24 cellular contexts compared by ENCODE assay signal in the genomic region with DNA sequence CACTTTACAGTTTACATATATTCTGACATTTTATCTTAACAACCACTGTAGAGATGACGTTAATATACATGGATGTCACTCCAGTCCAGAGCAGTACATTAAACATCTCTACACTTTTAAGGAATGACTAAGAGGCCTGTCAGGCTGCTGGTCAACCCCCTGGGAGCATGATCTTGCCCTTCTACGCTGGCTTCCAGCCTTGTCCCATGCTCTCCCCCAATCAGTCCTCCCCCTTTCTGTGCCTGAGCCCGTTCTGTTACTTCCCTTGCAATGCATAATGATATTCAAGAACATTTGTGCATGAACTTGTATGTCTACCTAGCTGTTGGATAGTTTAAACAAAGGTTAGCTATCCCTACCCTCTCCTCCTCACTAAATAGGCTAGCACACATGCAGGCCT. TPM values are rescaled to one million over a fixed set of nuclear protein-coding genes. Genes with fewer than 3 reads are reported as not detected.
"Had no signal": no experiment of that assay in that cellular context is flagged by ENCODE, and none has a peak within 500 bp of the region (broad histone marks: within the 10 kb centered on the region; RNA-seq: fewer than 3 reads in every experiment).

No MANE protein-coding gene starts in this region.

- H3K4me1 ChIP-seq: adrenal gland, gastrocnemius medialis, heart right ventricle, left ventricle myocardium inferior, psoas muscle, suprapubic skin, transverse colon, uterus had no signal

- H3K27me3 ChIP-seq: adrenal gland, gastrocnemius medialis, heart right ventricle, suprapubic skin, transverse colon, uterus had no signal

- DNase-seq: activated CD4-positive, alpha-beta T cell treated with anti-CD3 and anti-CD28 coated beads, Interleukin-2, amount 50 U/mL, for 1 hour; activated CD4-positive, CD25-positive, alpha-beta regulatory T cell treated with anti-CD3 and anti-CD28 coated beads, Interleukin-2, amount 50 U/mL, for 72 hours; activated CD8-positive, alpha-beta memory T cell treated with anti-CD3 and anti-CD28 coated beads, Interleukin-2, amount 50 U/mL, for 4 hours; activated effector memory CD4-positive, alpha-beta T cell treated with anti-CD3 and anti-CD28 coated beads, Interleukin-2, amount 50 U/mL, for 16 hours; activated T-cell treated with anti-CD3 and anti-CD28 coated beads, Interleukin-2, amount 50 U/mL, for 48 hours; adrenal gland; gastrocnemius medialis; heart right ventricle; immature natural killer cell; kidney glomerular epithelial cell; left ventricle myocardium inferior; mammary epithelial cell; naive B cell; psoas muscle; right cardiac atrium; T-helper 1 cell; transverse colon; uterus had no signal

- H3K9me3 ChIP-seq: adrenal gland, gastrocnemius medialis, left ventricle myocardium inferior, psoas muscle, suprapubic skin, transverse colon, uterus had no signal

- H3K27me3 Mint-ChIP-seq: naive B cell; stimulated activated naive CD8-positive, alpha-beta T cell treated with anti-CD3 and anti-CD28 coated beads, Interleukin-15, Interleukin-2, amounts not matched to agents 100 ng/mL and 50 ng/mL, for 24 hours had no signal

- H3K4me1 Mint-ChIP-seq: immature natural killer cell, naive B cell, neural crest cell had no signal

- ATAC-seq: activated naive CD4-positive, alpha-beta T cell treated with anti-CD3 and anti-CD28 coated beads, Interleukin-2, amount 50 U/mL, for 72 hours; gastrocnemius medialis; heart right ventricle; psoas muscle; right cardiac atrium had no signal

- H3K27ac Mint-ChIP-seq: activated naive CD4-positive, alpha-beta T cell treated with anti-CD3 and anti-CD28 coated beads, Interleukin-2, amount 50 U/mL, for 72 hours; immature natural killer cell; naive B cell; stimulated activated naive CD8-positive, alpha-beta T cell treated with anti-CD3 and anti-CD28 coated beads, Interleukin-15, Interleukin-2, amounts not matched to agents 100 ng/mL and 50 ng/mL, for 24 hours had no signal

- H3K27ac ChIP-seq: adrenal gland, epithelial cell of prostate, gastrocnemius medialis, heart right ventricle, left ventricle myocardium inferior, psoas muscle, skin epidermis, suprapubic skin, transverse colon, uterus had no signal

- H3K36me3 ChIP-seq: adrenal gland, gastrocnemius medialis, heart right ventricle, left ventricle myocardium inferior, suprapubic skin, transverse colon, uterus had no signal

- H3K36me3 Mint-ChIP-seq: immature natural killer cell, naive B cell had no signal

- H3K4me3 ChIP-seq: adrenal gland, gastrocnemius medialis, heart right ventricle, left ventricle myocardium inferior, psoas muscle, skin epidermis, suprapubic skin, transverse colon, uterus had no signal

- H3K4me3 Mint-ChIP-seq: immature natural killer cell; naive B cell; neural crest cell; stimulated activated naive CD8-positive, alpha-beta T cell treated with anti-CD3 and anti-CD28 coated beads, Interleukin-15, Interleukin-2, amounts not matched to agents 100 ng/mL and 50 ng/mL, for 24 hours had no signal

RNA-seq across cellular contexts. Expression of a gene that starts 40.5 kb away (rescaled TPM):
- total RNA-seq: activated naive CD4-positive, alpha-beta T cell treated with anti-CD3 and anti-CD28 coated beads, Interleukin-2, amount 50 U/mL, for 72 hours had no signal
